ENCODE assay signal across 10 cellular contexts in the genomic region with DNA sequence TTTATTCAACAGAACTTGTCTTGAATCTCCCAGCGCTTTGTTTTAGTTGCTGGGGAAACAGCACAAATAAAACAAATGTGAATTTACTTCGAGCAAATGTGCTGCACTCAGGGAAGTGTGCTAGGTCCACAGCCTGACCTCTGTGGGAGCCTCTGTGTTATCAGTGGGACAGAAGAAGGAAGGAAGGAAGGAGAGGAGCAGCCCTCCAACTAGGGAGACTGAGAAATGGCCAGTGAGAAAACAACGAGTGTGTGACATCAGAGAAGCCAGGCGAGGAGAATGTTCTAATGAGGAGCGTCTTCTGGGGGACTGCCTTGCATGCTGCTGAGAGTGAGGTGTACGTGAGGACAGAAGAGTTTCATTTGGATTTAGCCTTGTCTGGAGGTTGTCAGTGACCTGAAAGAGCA. TPM values are rescaled to one million over a fixed set of nuclear protein-coding genes. Genes with fewer than 3 reads are reported as not detected.
A peak's percentile ranks its signal among the peaks of the same experiment; 100 is the strongest.
DNase-seq lines count a peak whose midpoint lies in the region; ATAC-seq lines count a peak whose summit lies in the region.
"Had no signal": no experiment of that assay in that cellular context is flagged by ENCODE, and none has a peak within 500 bp of the region (broad histone marks: within the 10 kb centered on the region; RNA-seq: fewer than 3 reads in every experiment).

No MANE protein-coding gene starts in this region.

- CTCF ChIA-PET in activated CD4-positive, alpha-beta T cell treated with anti-CD3 and anti-CD28 coated beads for 36 hours (lab: Charles Lee) = no interaction called here

- no peak overlapping the region for H3K4me3 Mint-ChIP-seq in activated CD4-positive, alpha-beta T cell treated with anti-CD3 and anti-CD28 coated beads for 36 hours
- H3K4me3 Mint-ChIP-seq in stimulated activated effector memory CD8-positive, alpha-beta T cell treated with anti-CD3 and anti-CD28 coated beads, Interleukin-12 subunit alpha, Interleukin-12 subunit beta, amount 100 ng/mL, for 72 hours = no peak overlapping the region

- POLR2A ChIA-PET in activated CD4-positive, alpha-beta T cell treated with anti-CD3 and anti-CD28 coated beads for 36 hours (lab: Charles Lee) = no interaction called here

- no peaks in the 10 kb centered on the region for H3K9me3 Mint-ChIP-seq in activated CD4-positive, alpha-beta T cell treated with anti-CD3 and anti-CD28 coated beads for 36 hours (ENCODE audit: low read depth)
- H3K9me3 Mint-ChIP-seq in stimulated activated effector memory CD8-positive, alpha-beta T cell treated with anti-CD3 and anti-CD28 coated beads, Interleukin-12 subunit alpha, Interleukin-12 subunit beta, amount 100 ng/mL, for 72 hours = no peaks in the 10 kb centered on the region

- no peaks in the 10 kb centered on the region for H3K27me3 Mint-ChIP-seq in activated CD4-positive, alpha-beta T cell treated with anti-CD3 and anti-CD28 coated beads for 36 hours

- H3K27ac Mint-ChIP-seq in activated CD4-positive, alpha-beta T cell treated with anti-CD3 and anti-CD28 coated beads for 36 hours = peak overlapping the region; percentile 49
- peak overlapping the region; percentile 23 for H3K27ac Mint-ChIP-seq in stimulated activated effector memory CD8-positive, alpha-beta T cell treated with anti-CD3 and anti-CD28 coated beads, Interleukin-12 subunit alpha, Interleukin-12 subunit beta, amount 100 ng/mL, for 72 hours

- no peak for ATAC-seq in activated CD4-positive, alpha-beta T cell treated with anti-CD3 and anti-CD28 coated beads for 36 hours
- ATAC-seq in left lobe of liver (peak; percentile 50), HG02870 (IDR thresholded peaks at IDR 0.05; ENCODE audit: unreplicated experiment) (no peak)
- ATAC-seq in stimulated activated effector memory CD8-positive, alpha-beta T cell treated with anti-CD3 and anti-CD28 coated beads, Interleukin-12 subunit alpha, Interleukin-12 subunit beta, amount 100 ng/mL, for 72 hours = no peak

- DNase-seq in activated CD4-positive, alpha-beta T cell treated with anti-CD3 and anti-CD28 coated beads for 36 hours = no peak
- DNase-seq in activated CD4-positive, alpha-beta T cell treated with anti-CD3 and anti-CD28 coated beads, Interleukin-2, amount 50 U/mL, for 4 hours = no peak
- DNase-seq in amniotic epithelial cell (ENCODE audit: low read depth) (peak; percentile 28), left lobe of liver (ENCODE audit: low spot score) (no peak), H4 (ENCODE audit: low spot score) (no peak)
- DNase-seq in stimulated activated effector memory CD8-positive, alpha-beta T cell treated with anti-CD3 and anti-CD28 coated beads, Interleukin-12 subunit alpha, Interleukin-12 subunit beta, amount 100 ng/mL, for 72 hours (ENCODE audit: low spot score in 2 of 2) = no peak
- DNase-seq in activated CD4-positive, CD25-positive, alpha-beta regulatory T cell treated with anti-CD3 and anti-CD28 coated beads, Interleukin-2, amount 50 U/mL, for 72 hours = no peak
- DNase-seq: activated gamma-delta T cell treated with Interleukin-2 at 50 U/mL for 16 hours; stimulated activated CD4-positive, alpha-beta T cell treated with anti-CD3 and anti-CD28 coated beads, Interleukin-4, amount 100 ng/mL, for 24 hours had no signal

- peaks cover 84% of the 10 kb centered on the region for H3K4me1 Mint-ChIP-seq in activated CD4-positive, alpha-beta T cell treated with anti-CD3 and anti-CD28 coated beads for 36 hours
- H3K4me1 Mint-ChIP-seq in stimulated activated effector memory CD8-positive, alpha-beta T cell treated with anti-CD3 and anti-CD28 coated beads, Interleukin-12 subunit alpha, Interleukin-12 subunit beta, amount 100 ng/mL, for 72 hours = peaks cover 66% of the 10 kb centered on the region

- H3K36me3 Mint-ChIP-seq in activated CD4-positive, alpha-beta T cell treated with anti-CD3 and anti-CD28 coated beads for 36 hours (ENCODE audit: low read depth) = peaks cover 18% of the 10 kb centered on the region
- peaks cover 35% of the 10 kb centered on the region for H3K36me3 Mint-ChIP-seq in stimulated activated effector memory CD8-positive, alpha-beta T cell treated with anti-CD3 and anti-CD28 coated beads, Interleukin-12 subunit alpha, Interleukin-12 subunit beta, amount 100 ng/mL, for 72 hours

- intact Hi-C loops in activated CD4-positive, alpha-beta T cell treated with anti-CD3 and anti-CD28 coated beads for 36 hours (cut with DNase I, micrococcal nuclease) = no loop called here

RNA-seq across cellular contexts. Expression of a gene that starts 42.7 kb away (rescaled TPM):
- total RNA-seq in activated CD4-positive, alpha-beta T cell treated with anti-CD3 and anti-CD28 coated beads for 36 hours = 100 to 1,000 TPM; 110 to 126 TPM
- total RNA-seq in left lobe of liver = 35.1 TPM
- total RNA-seq in H4 (2014; rRNA removed; shearing (Covaris generic)) = 60.7 and 82.5 TPM in 2 replicates
